In genomic region chr5:15499528-15500325, GRCh38 we compare ENCODE assay signal across 9 cellular contexts. TPM values are rescaled to one million over a fixed set of nuclear protein-coding genes. Genes with fewer than 3 reads are reported as not detected.
A peak's percentile ranks its signal among the peaks of the same experiment; 100 is the strongest.
DNase-seq lines count a peak whose midpoint lies in the region; ATAC-seq, FAIRE-seq and TF ChIP-seq lines count a peak whose summit lies in the region.
"Had no signal": no experiment of that assay in that cellular context is flagged by ENCODE, and none has a peak within 500 bp of the region (broad histone marks: within the 10 kb centered on the region; RNA-seq: fewer than 3 reads in every experiment).

Gene FBXL7 (plus strand): TSS chr5:15500180.

- POLR2A ChIA-PET in GM12878 (lab: Charles Lee) = no interaction called here
- POLR2A ChIA-PET in CD8-positive, alpha-beta T cell (lab: Charles Lee) = no interaction called here

- H3K27me3 ChIP-seq in HUES6 (ENCODE audit: control insufficient read depth, insufficient read depth, low read length) (no peaks in the 10 kb centered on the region), GM12878 (replicated peaks in 1 of 2; ENCODE audit: control insufficient read depth in 2 of 2, insufficient read depth in 2 of 2, low read length in 1 of 2) (peaks cover 0 to 12% of the 10 kb centered on the region in 2 experiments; a peak in 2 of 4 replicates), iPS-15b (ENCODE audit: control insufficient read depth, insufficient read depth, low read length) (peaks cover 2% of the 10 kb centered on the region)
- no peaks in the 10 kb centered on the region for H3K27me3 ChIP-seq in CD8-positive, alpha-beta T cell (ENCODE audit: insufficient read depth, low read length)
- H3K27me3 ChIP-seq in effector memory CD4-positive, alpha-beta T cell (replicated peaks; ENCODE audit: control insufficient read depth, insufficient read depth, low read length, poor library complexity, severe bottlenecking) = no peaks in the 10 kb centered on the region

- no peaks in the 10 kb centered on the region for H4K20me1 ChIP-seq in GM12878 (ENCODE audit: control insufficient read depth, insufficient read depth)

- BruUV-seq in GM12878 (replicated peaks; lab: Mats Ljungman, UMichigan) = no TSS peak

- in situ Hi-C loops in GM12878 (cut with MboI) = no loop called here

- FAIRE-seq in GM12878 (lab: Jason Lieb, UNC) = no peak
- FAIRE-seq in D721Med (lab: Jason Lieb, UNC) = no peak

- H3K4me3 ChIP-seq in HUES6 (ENCODE audit: low read depth, low read length) = peak within 1 kb of the TSS; percentile 96
- no peak within 1 kb of the TSS for H3K4me3 ChIP-seq in GM12878
- peak within 1 kb of the TSS; percentile 83 for H3K4me3 ChIP-seq in iPS-15b (ENCODE audit: low read depth, low read length)
- no peak within 1 kb of the TSS for H3K4me3 ChIP-seq in CD8-positive, alpha-beta T cell (ENCODE audit: low read depth, low read length)
- H3K4me3 ChIP-seq in effector memory CD4-positive, alpha-beta T cell (ENCODE audit: insufficient read depth, low read depth, low read length, poor library complexity, severe bottlenecking) = no peak within 1 kb of the TSS

- ATAC-seq in GM12878 (peak; percentile 61), sciatic nerve (peak; percentile 92)
- ATAC-seq in CD8-positive, alpha-beta T cell = no peak

- intact Hi-C loops in GM12878 (cut with micrococcal nuclease; ENCODE audit: unreplicated experiment) (no loop called here), sciatic nerve (cut with DNase I) (no loop called here)
- intact Hi-C loops in CD8-positive, alpha-beta T cell (cut with DNase I, micrococcal nuclease) = no loop called here

- H3K9me3 ChIP-seq in HUES6 (ENCODE audit: control insufficient read depth, insufficient read depth, low read depth, low read length) (no peaks in the 10 kb centered on the region), GM12878 (replicated peaks; ENCODE audit: control insufficient read depth, insufficient read depth, low read length) (no peaks in the 10 kb centered on the region), iPS-15b (ENCODE audit: control insufficient read depth, insufficient read depth, low read length) (no peaks in the 10 kb centered on the region)
- H3K9me3 ChIP-seq in CD8-positive, alpha-beta T cell (ENCODE audit: low read length) = no peaks in the 10 kb centered on the region
- H3K9me3 ChIP-seq in effector memory CD4-positive, alpha-beta T cell (ENCODE audit: control insufficient read depth, low read length) = no peaks in the 10 kb centered on the region

- TF ChIP-seq RAD21 in GM12878 (IDR thresholded peaks at IDR 0.05; ENCODE audit: insufficient read depth, low read depth, low read length) = peak; percentile 13; the same call in 1 of the 2 replicates

- SMC1A ChIA-PET in GM12878 (lab: Charles Lee; ENCODE audit: uncharacterized antibody, unreplicated experiment) = no interaction called here

- CTCF ChIA-PET in GM12878 (lab: Yijun Ruan, JAX) = interaction anchor here (0.8 kb wide), 1 partner anchor 13 kb away, joined by 3 read pairs; no protein-coding TSS in a partner anchor
- CTCF ChIA-PET in CD8-positive, alpha-beta T cell (lab: Charles Lee) = no interaction called here

- H3K9ac ChIP-seq in HUES6 (ENCODE audit: low read length) (peak within 1 kb of the TSS; percentile 83), GM12878 (ENCODE audit: control insufficient read depth, insufficient read depth, low read length) (no peak within 1 kb of the TSS), iPS-15b (ENCODE audit: low read depth, low read length) (peak within 1 kb of the TSS; percentile 76)

- TF ChIP-seq CTCF in GM12878 (IDR thresholded peaks at IDR 0.05 in 2 of 3, conservative IDR thresholded peaks at IDR 0.05 in 1 of 3; ENCODE audit: control insufficient read depth in 2 of 3, extremely low read depth in 1 of 3, insufficient read depth in 1 of 3, low read depth in 3 of 3, low read length in 3 of 3) (no peak), D721Med (IDR thresholded peaks at IDR 0.05; ENCODE audit: insufficient read depth, missing control alignments) (no peak)
- TF ChIP-seq CTCF in CD8-positive, alpha-beta T cell (IDR thresholded peaks at IDR 0.05) = no peak

- DNase-seq in EL = peak; percentile 87
- DNase-seq in GM12878 (ENCODE audit: low read depth, low spot score) = no peak
- DNase-seq in sciatic nerve (ENCODE audit: low spot score) = peak; percentile 91
- no peak for DNase-seq in CD8-positive, alpha-beta T cell
- DNase-seq in D721Med (ENCODE audit: insufficient read length, low spot score) = no peak
- no peak for DNase-seq in effector memory CD4-positive, alpha-beta T cell

- H3K9me3 Mint-ChIP-seq in CD8-positive, alpha-beta T cell = no peaks in the 10 kb centered on the region

- no peak within 1 kb of the TSS for H2AFZ ChIP-seq in GM12878 (ENCODE audit: control insufficient read depth, low read depth, low read length)

- no peaks in the 10 kb centered on the region for H3K36me3 Mint-ChIP-seq in CD8-positive, alpha-beta T cell
- H3K36me3 Mint-ChIP-seq: IgD-negative memory B cell had no signal

- H3K4me1 ChIP-seq in HUES6 (ENCODE audit: control insufficient read depth, insufficient read depth, low read length) (peaks cover 9% of the 10 kb centered on the region), GM12878 (ENCODE audit: control insufficient read depth, insufficient read depth, low read length) (no peaks in the 10 kb centered on the region), iPS-15b (ENCODE audit: control insufficient read depth, insufficient read depth, low read length) (peaks cover 6% of the 10 kb centered on the region)
- no peaks in the 10 kb centered on the region for H3K4me1 ChIP-seq in CD8-positive, alpha-beta T cell (ENCODE audit: insufficient read depth, low read length)
- H3K4me1 ChIP-seq in effector memory CD4-positive, alpha-beta T cell (ENCODE audit: control insufficient read depth, insufficient read depth, low read length, poor library complexity, severe bottlenecking) = no peaks in the 10 kb centered on the region

- H3K4me3 Mint-ChIP-seq in CD8-positive, alpha-beta T cell = no peak within 1 kb of the TSS

- no peaks in the 10 kb centered on the region for H3K79me2 ChIP-seq in GM12878 (ENCODE audit: control insufficient read depth, insufficient read depth, low read length)

- H3K4me2 ChIP-seq in GM12878 (ENCODE audit: control insufficient read depth, insufficient read depth) = no peak within 1 kb of the TSS

- TF ChIP-seq EP300 in GM12878 (IDR thresholded peaks at IDR 0.05; ENCODE audit: borderline replicate concordance in 1 of 2, control insufficient read depth in 1 of 2, low read depth in 2 of 2, low read length in 2 of 2) = no peak

- H3K27ac ChIP-seq in HUES6 (ENCODE audit: low read depth, low read length) (no peak within 1 kb of the TSS), GM12878 (ENCODE audit: control insufficient read depth, insufficient read depth) (no peak within 1 kb of the TSS)
- no peak within 1 kb of the TSS for H3K27ac ChIP-seq in CD8-positive, alpha-beta T cell (ENCODE audit: low read depth, low read length)
- H3K27ac ChIP-seq in effector memory CD4-positive, alpha-beta T cell (ENCODE audit: insufficient read depth, low read length, poor library complexity, severe bottlenecking) = no peak within 1 kb of the TSS

- H3K27me3 Mint-ChIP-seq in CD8-positive, alpha-beta T cell (ENCODE audit: low read depth) = peaks cover 33% of the 10 kb centered on the region

- no peaks in the 10 kb centered on the region for H3K4me1 Mint-ChIP-seq in CD8-positive, alpha-beta T cell (ENCODE audit: low read depth)
- H3K4me1 Mint-ChIP-seq: IgD-negative memory B cell had no signal

- RAD21 ChIA-PET in GM12878 (lab: Charles Lee; ENCODE audit: unreplicated experiment) = no interaction called here

- no peak for TF ChIP-seq POLR2A in GM12878 (IDR thresholded peaks at IDR 0.05; ENCODE audit: low read depth, low read length)

- no peak within 1 kb of the TSS for H3K27ac Mint-ChIP-seq in CD8-positive, alpha-beta T cell
- H3K27ac Mint-ChIP-seq: IgD-negative memory B cell had no signal

- H3K36me3 ChIP-seq in HUES6 (ENCODE audit: control insufficient read depth, insufficient read depth, low read length) = no peaks in the 10 kb centered on the region
- no peaks in the 10 kb centered on the region for H3K36me3 ChIP-seq in GM12878 (ENCODE audit: control insufficient read depth in 2 of 2, insufficient read depth in 2 of 2, low read length in 1 of 2)
- H3K36me3 ChIP-seq in iPS-15b (ENCODE audit: control insufficient read depth, insufficient read depth, low read length) = no peaks in the 10 kb centered on the region
- H3K36me3 ChIP-seq in CD8-positive, alpha-beta T cell (ENCODE audit: insufficient read depth, low read length) = no peaks in the 10 kb centered on the region
- H3K36me3 ChIP-seq in effector memory CD4-positive, alpha-beta T cell (ENCODE audit: control insufficient read depth, insufficient read depth, low read length) = no peaks in the 10 kb centered on the region

- WGBS in GM12878 (ENCODE audit: insufficient coverage, insufficient replicate concordance, low lambda C conversion rate, missing lambda C conversion rate) = 56% methylated on average over 39 of the region's 61 CpGs

TF ChIP-seq in GM12878, 131 proteins besides CTCF, POLR2A, EP300 and RAD21 (continues in another document):
- TF ChIP-seq GABPA (IDR thresholded peaks at IDR 0.05; ENCODE audit: low read depth) (no peak), EED (IDR thresholded peaks at IDR 0.05; ENCODE audit: low read depth) (no peak), KDM1A (IDR thresholded peaks at IDR 0.05; ENCODE audit: borderline replicate concordance) (no peak), EZH2 (IDR thresholded peaks at IDR 0.05; ENCODE audit: borderline replicate concordance, control insufficient read depth, low read depth, low read length) (no peak), NR2C1 (IDR thresholded peaks at IDR 0.05) (no peak), MYB (IDR thresholded peaks at IDR 0.05; ENCODE audit: borderline replicate concordance, low read depth, low read length) (no peak), DPF2 (IDR thresholded peaks at IDR 0.05) (no peak)

RNA-seq across cellular contexts. Expression of gene FBXL7, which starts in this region (rescaled TPM):
- total RNA-seq in GM12878 (2013; cell fraction: nucleolus; rRNA removed) = not detected in 2 replicates
- total RNA-seq in GM12878 (2014; rRNA removed) (0.11 and 0.28 TPM in 2 replicates), GM12878 (2014; rRNA removed; fragmentation: Illumina TruSeq; extraction: Trizol) (0.09 and 0.13 TPM in 2 replicates), GM12878 (2021) (0.40 and 0.44 TPM in 2 replicates), sciatic nerve (40.4 TPM)
- 0.09 TPM for polyA plus RNA-seq in GM12878 (2011; ENCODE audit: low read depth)
- polyA plus RNA-seq in GM12878 (2011; rRNA removed) (0.16 and 0.17 TPM in 2 replicates), GM12878 (2014; fragmentation: Illumina TruSeq; extraction: Trizol) (0.25 and 0.31 TPM in 2 replicates), GM12878 (2014; fragmentation: Nextera tagmentation; extraction: Ambion mirVana) (under 1 TPM; 0.03 to 0.09 TPM), GM12878 (2014; rRNA removed) (0.22 and 0.37 TPM in 2 replicates), GM12878 (2016; fragmentation: Nextera tagmentation; extraction: Ambion mirVana) (under 1 TPM; 0.06 to 0.15 TPM)
- 0.10 and 0.18 TPM in 2 replicates for polyA plus RNA-seq in GM12878 (2011; cell fraction: cytosol; rRNA removed)
- polyA plus RNA-seq in GM12878 (2011; cell fraction: nucleus; rRNA removed) = 0.57 and 0.72 TPM in 2 replicates
- polyA plus RNA-seq in GM12878 (2012) = 0.04 TPM in 1 of 2 replicates, not detected in the other
- 0.07 and 0.36 TPM in 2 replicates for polyA minus RNA-seq in GM12878 (2011; rRNA and poly(A)+ RNA removed)
- polyA minus RNA-seq in GM12878 (2011; cell fraction: cytosol; rRNA and poly(A)+ RNA removed) = not detected in 2 replicates
- 0.24 and 0.48 TPM in 2 replicates for polyA minus RNA-seq in GM12878 (2011; cell fraction: nucleus; rRNA and poly(A)+ RNA removed)
- not detected for total RNA-seq in CD8-positive, alpha-beta T cell
- polyA plus RNA-seq: IgD-negative memory B cell had no signal

Comparison
In these comparisons a context has a peak if more than half of its experiments do, and no peak if none do; other contexts are left out.
1. RNA of gene FBXL7 (total RNA-seq): 40.4 TPM in sciatic nerve (single experiment); 0.09 to 0.44 TPM in GM12878 and not detected in CD8-positive, alpha-beta T cell; every median in the first group is over 10 times any median in the second.
2. Peak in ATAC-seq in GM12878; RNA of the gene not detected or under 1 TPM.
3. DNase-seq: peak in EL (single experiment) and sciatic nerve (single experiment); none in GM12878 (single experiment), CD8-positive, alpha-beta T cell (0 of 7), D721Med (single experiment) and effector memory CD4-positive, alpha-beta T cell (0 of 3).
4. H3K4me3 ChIP-seq: peak in HUES6 (single experiment) and iPS-15b (single experiment); none in GM12878 (single experiment), CD8-positive, alpha-beta T cell (single experiment) and effector memory CD4-positive, alpha-beta T cell (single experiment).